12 cellular contexts compared by ENCODE assay signal in the genomic region with DNA sequence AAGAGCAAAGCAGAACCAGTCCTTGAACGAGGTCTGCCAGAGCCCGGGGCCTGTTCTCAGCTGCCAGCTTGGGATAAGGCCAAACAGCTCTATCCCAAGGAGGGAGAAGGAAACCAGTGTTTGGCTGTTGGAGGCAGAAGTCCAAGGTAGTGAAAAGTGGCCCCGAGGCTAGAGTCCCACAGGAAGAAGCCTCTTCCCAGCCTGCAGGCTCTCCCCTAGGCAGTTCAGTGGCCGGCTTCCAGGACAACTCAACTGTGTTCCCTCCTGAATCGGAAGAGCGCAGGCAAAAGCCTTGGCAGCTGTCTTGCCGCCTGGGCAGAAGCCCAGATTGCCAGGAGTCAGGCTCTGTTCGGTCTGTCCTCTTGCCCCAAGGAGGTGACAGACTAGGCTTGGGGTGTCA. TPM values are rescaled to one million over a fixed set of nuclear protein-coding genes. Genes with fewer than 3 reads are reported as not detected.
DNase-seq lines count a peak whose midpoint lies in the region; ATAC-seq and TF ChIP-seq lines count a peak whose summit lies in the region.
"Had no signal": no experiment of that assay in that cellular context is flagged by ENCODE, and none has a peak within 500 bp of the region (broad histone marks: within the 10 kb centered on the region; RNA-seq: fewer than 3 reads in every experiment).

No MANE protein-coding gene starts in this region.

- TF ChIP-seq CTCF in omental fat pad (IDR thresholded peaks at IDR 0.05) = no peak

- ATAC-seq in Right ventricle myocardium superior (ENCODE audit: poor library complexity) (peak; percentile 84), GM19023 (IDR thresholded peaks at IDR 0.05; ENCODE audit: unreplicated experiment) (no peak), GM18505 (IDR thresholded peaks at IDR 0.05; ENCODE audit: unreplicated experiment) (no peak), omental fat pad (ENCODE audit: low FRiP score) (no peak)

- TF ChIP-seq POLR2A in GM18505 (IDR thresholded peaks at IDR 0.05; ENCODE audit: borderline replicate concordance, extremely low read depth, insufficient read depth, insufficient read length) = no peak

- DNase-seq in DMS 273 (lab: John Stamatoyannopoulos, UW; ENCODE audit: unreplicated experiment) (peak; percentile 89), T1000 (lab: John Stamatoyannopoulos, UW) (peak; percentile 55), Right ventricle myocardium superior (peak; percentile 93), putamen (ENCODE audit: low spot score) (peak; percentile 57), omental fat pad (ENCODE audit: low spot score) (no peak)
- DNase-seq in NK-92 treated with Interleukin-12 subunit alpha and Interleukin-12 subunit beta, amount 100 ng/mL, for 24 hours (lab: John Stamatoyannopoulos, UW) = no peak
- DNase-seq: activated CD4-positive, alpha-beta T cell treated with anti-CD3 and anti-CD28 coated beads, Interleukin-2, amount 50 U/mL, for 48 hours; BE2C; NCI-H510A treated with DMSO at 0.1 percent for 48 hours; SK-N-SH had no signal

- intact Hi-C loops in Right ventricle myocardium superior (cut with DNase I) = loop anchor here (10.0 kb wide), 1 partner anchor 309 kb away; no protein-coding TSS in a partner anchor

RNA-seq across cellular contexts. Expression of a gene that starts 19.3 kb away (rescaled TPM):
- total RNA-seq in Right ventricle myocardium superior (97.8 TPM), omental fat pad (100 to 1,000 TPM in 1 of 4 donors, 10 to 100 TPM in 3; 90.1 to 130 (median 98.4) TPM)

RNA-seq across cellular contexts. Expression of a gene that starts 56.1 kb away (rescaled TPM):
- total RNA-seq in Right ventricle myocardium superior (not detected), omental fat pad (under 1 TPM in 2 of 4 donors, not detected in 2; 0.16 to 0.28 TPM)

Comparison
In these comparisons a context has a peak if more than half of its experiments do, and no peak if none do; other contexts are left out.
1. DNase-seq: peak in DMS 273 (single experiment), T1000 (single experiment), Right ventricle myocardium superior (single experiment) and putamen (single experiment); none in omental fat pad (single experiment) and NK-92 treated with Interleukin-12 subunit alpha and Interleukin-12 subunit beta, amount 100 ng/mL, for 24 hours (single experiment).